20 cellular contexts compared by ENCODE assay signal in genomic region chr5:8844206-8844605, GRCh38.
DNase-seq lines count a peak whose midpoint lies in the region; ATAC-seq, FAIRE-seq and TF ChIP-seq lines count a peak whose summit lies in the region.
"Had no signal": no experiment of that assay in that cellular context is flagged by ENCODE, and none has a peak within 500 bp of the region (broad histone marks: within the 10 kb centered on the region; RNA-seq: fewer than 3 reads in every experiment).

No MANE protein-coding gene starts in this region.

- WGBS in pancreas, 2 donors: 51 to 53% methylated on average over 5 of the region's 5 CpGs

- H3K27ac ChIP-seq in duodenal mucosa (ENCODE audit: low read depth, low read length) (peak overlapping the region; percentile 41), vagina (peak overlapping the region; percentile 72), pancreas (no peak overlapping the region)
- no peak overlapping the region for H3K27ac ChIP-seq in effector memory CD4-positive, alpha-beta T cell (ENCODE audit: insufficient read depth, low read length, poor library complexity, severe bottlenecking)
- H3K27ac ChIP-seq: psoas muscle had no signal

- H3K9ac ChIP-seq in duodenal mucosa (ENCODE audit: low read depth in 1 of 2, low read length in 2 of 2): no peak overlapping the region

- H3K36me3 ChIP-seq in duodenal mucosa (ENCODE audit: control insufficient read depth in 1 of 2, insufficient read depth in 2 of 2, low read length in 2 of 2) (no peaks in the 10 kb centered on the region), vagina (no peaks in the 10 kb centered on the region), pancreas (no peaks in the 10 kb centered on the region)
- no peaks in the 10 kb centered on the region for H3K36me3 ChIP-seq in effector memory CD4-positive, alpha-beta T cell (ENCODE audit: control insufficient read depth, insufficient read depth, low read length)

- H3K4me1 ChIP-seq in duodenal mucosa (ENCODE audit: control insufficient read depth in 1 of 2, insufficient read depth in 2 of 2, low read length in 2 of 2) (no peaks in the 10 kb centered on the region), vagina (no peaks in the 10 kb centered on the region), pancreas (no peaks in the 10 kb centered on the region)
- H3K4me1 ChIP-seq in effector memory CD4-positive, alpha-beta T cell (ENCODE audit: control insufficient read depth, insufficient read depth, low read length, poor library complexity, severe bottlenecking): no peaks in the 10 kb centered on the region
- H3K4me1 ChIP-seq: psoas muscle had no signal

- ATAC-seq in Right ventricle myocardium inferior: peak; percentile 26
- no peak for ATAC-seq in pancreas
- ATAC-seq in HG03520 (IDR thresholded peaks at IDR 0.05; ENCODE audit: unreplicated experiment): no peak
- ATAC-seq: HCT116, T-cell had no signal

- no peak for FAIRE-seq in pancreas (lab: Jason Lieb, UNC)

- H3K27me3 ChIP-seq in duodenal mucosa (ENCODE audit: control insufficient read depth in 1 of 2, insufficient read depth in 2 of 2, low read length in 2 of 2) (no peaks in the 10 kb centered on the region), vagina (no peaks in the 10 kb centered on the region), pancreas (no peaks in the 10 kb centered on the region)
- H3K27me3 ChIP-seq in effector memory CD4-positive, alpha-beta T cell (replicated peaks; ENCODE audit: control insufficient read depth, insufficient read depth, low read length, poor library complexity, severe bottlenecking): no peaks in the 10 kb centered on the region

- no peak for TF ChIP-seq POLR2A in vagina (IDR thresholded peaks at IDR 0.05)

- intact Hi-C loops in Right ventricle myocardium inferior (cut with DNase I) (no loop called here), cardiac septum (cut with DNase I) (no loop called here), vagina (cut with DNase I) (no loop called here), pancreas (cut with DNase I) (no loop called here)

- H3K4me3 ChIP-seq in duodenal mucosa (ENCODE audit: low read depth in 1 of 2, low read length in 2 of 2) (no peak overlapping the region), vagina (no peak overlapping the region), pancreas (no peak overlapping the region)
- no peak overlapping the region for H3K4me3 ChIP-seq in effector memory CD4-positive, alpha-beta T cell (ENCODE audit: insufficient read depth, low read depth, low read length, poor library complexity, severe bottlenecking)
- H3K4me3 ChIP-seq: psoas muscle had no signal

- DNase-seq in Right ventricle myocardium inferior (ENCODE audit: missing footprints): no peak
- DNase-seq in cardiac septum (ENCODE audit: low spot score): no peak
- peak; percentile 37 for DNase-seq in medulla oblongata (ENCODE audit: extremely low spot score)
- no peak for DNase-seq in vagina (ENCODE audit: extremely low spot score in 2 of 2)
- no peak for DNase-seq in pancreas
- DNase-seq in effector memory CD4-positive, alpha-beta T cell: no peak
- DNase-seq: activated CD4-positive, alpha-beta T cell treated with anti-CD3 and anti-CD28 coated beads, Interleukin-2, amount 50 U/mL, for 4 hours; activated naive CD8-positive, alpha-beta T cell treated with anti-CD3 and anti-CD28 coated beads for 36 hours; activated T-cell treated with anti-CD3 and anti-CD28 coated beads, Interleukin-2, amount 50 U/mL, for 48 hours; CD4-positive, alpha-beta T cell; effector CD4-positive, alpha-beta T cell; NCI-H1436 treated with DMSO at 0.1 percent for 48 hours; NCI-H2227 treated with DMSO at 0.1 percent for 48 hours; RPMI8226; T-cell; trophoblast cell had no signal

- TF ChIP-seq CTCF in vagina (IDR thresholded peaks at IDR 0.05) (no peak), pancreas (IDR thresholded peaks at IDR 0.05) (no peak)

- H3K9me3 ChIP-seq in duodenal mucosa (ENCODE audit: control insufficient read depth in 1 of 2, low read length in 2 of 2): peaks cover 0 to 2% of the 10 kb centered on the region in 2 donors
- no peaks in the 10 kb centered on the region for H3K9me3 ChIP-seq in vagina
- H3K9me3 ChIP-seq in pancreas: no peaks in the 10 kb centered on the region
- H3K9me3 ChIP-seq in effector memory CD4-positive, alpha-beta T cell (ENCODE audit: control insufficient read depth, low read length): no peaks in the 10 kb centered on the region
- H3K9me3 ChIP-seq: psoas muscle had no signal

Comparison
In these comparisons a context has a peak if more than half of its experiments do, and no peak if none do; other contexts are left out.
1. H3K27ac ChIP-seq: peak in duodenal mucosa (single experiment) and vagina (single experiment); none in pancreas (0 of 4) and effector memory CD4-positive, alpha-beta T cell (single experiment).